9 cellular contexts compared by ENCODE assay signal in the genomic region with DNA sequence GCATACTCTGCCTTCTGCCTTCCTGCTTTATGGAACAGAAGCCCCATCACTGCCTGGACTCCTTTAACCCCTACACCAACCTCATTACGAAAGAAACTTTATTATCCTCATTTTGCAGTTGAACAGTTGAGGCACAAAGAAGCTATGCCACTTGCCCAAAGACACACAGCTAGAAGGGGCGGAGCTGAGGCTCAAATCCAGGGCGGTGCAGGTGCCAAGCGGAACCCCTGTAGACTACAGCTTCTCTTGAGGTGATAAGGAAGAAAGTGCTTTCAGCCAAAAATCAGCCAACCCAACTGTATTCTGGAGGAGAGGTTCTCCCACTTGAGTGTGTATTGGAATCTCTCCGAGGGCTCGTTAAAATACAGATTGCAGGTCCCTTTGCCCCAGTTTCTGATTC. TPM values are rescaled to one million over a fixed set of nuclear protein-coding genes. Genes with fewer than 3 reads are reported as not detected.
DNase-seq lines count a peak whose midpoint lies in the region; ATAC-seq and TF ChIP-seq lines count a peak whose summit lies in the region.
"Had no signal": no experiment of that assay in that cellular context is flagged by ENCODE, and none has a peak within 500 bp of the region (broad histone marks: within the 10 kb centered on the region; RNA-seq: fewer than 3 reads in every experiment).

No MANE protein-coding gene starts in this region.

- WGBS in esophagus muscularis mucosa: 77% methylated on average over 6 of the region's 6 CpGs
- 72 to 81% (median 75%) methylated on average over 6 of the region's 6 CpGs for WGBS in stomach, 5 donors

- H3K4me3 ChIP-seq in esophagus muscularis mucosa: no peak overlapping the region
- peak overlapping the region in 1 of 4 donors; percentile 9 for H3K4me3 ChIP-seq in stomach

- peaks cover 47% of the 10 kb centered on the region for H3K36me3 Mint-ChIP-seq in activated T-cell treated with anti-CD3 and anti-CD28 coated beads, Interleukin-2, amount 50 U/mL, for 24 hours (ENCODE audit: low read depth)

- H3K4me1 Mint-ChIP-seq in activated T-cell treated with anti-CD3 and anti-CD28 coated beads, Interleukin-2, amount 50 U/mL, for 24 hours (ENCODE audit: low read depth): peaks cover 85% of the 10 kb centered on the region

- no peak for TF ChIP-seq CTCF in esophagus muscularis mucosa (IDR thresholded peaks at IDR 0.05)
- no peak for TF ChIP-seq CTCF in stomach (IDR thresholded peaks at IDR 0.05)

- TF ChIP-seq POLR2A in esophagus muscularis mucosa (IDR thresholded peaks at IDR 0.05; ENCODE audit: low read depth) (no peak), stomach (IDR thresholded peaks at IDR 0.05) (no peak)

- H3K9me3 ChIP-seq in esophagus muscularis mucosa: no peaks in the 10 kb centered on the region
- no peaks in the 10 kb centered on the region for H3K9me3 ChIP-seq in stomach

- peak overlapping the region; percentile 90 for H3K4me3 Mint-ChIP-seq in activated T-cell treated with anti-CD3 and anti-CD28 coated beads, Interleukin-2, amount 50 U/mL, for 24 hours
- H3K4me3 Mint-ChIP-seq: WTC11 had no signal

- peak overlapping the region; percentile 99 for H3K27ac Mint-ChIP-seq in activated T-cell treated with anti-CD3 and anti-CD28 coated beads, Interleukin-2, amount 50 U/mL, for 24 hours

- TF ChIP-seq EP300 in esophagus muscularis mucosa (IDR thresholded peaks at IDR 0.05) (no peak), stomach (IDR thresholded peaks at IDR 0.05) (no peak)

- H3K27ac ChIP-seq in esophagus muscularis mucosa (replicated peaks in 1 of 4) (peak overlapping the region; percentile 52 to 70 (median 70)), stomach (peak overlapping the region in 4 of 5 donors; percentile 75 to 88 (median 83))

- intact Hi-C loops in esophagus muscularis mucosa (cut with DNase I): no loop called here
- intact Hi-C loops in stomach (cut with DNase I; ENCODE audit: low total_unique reads): no loop called here

- peaks cover 18 to 70% (median 61%) of the 10 kb centered on the region in 4 donors for H3K4me1 ChIP-seq in esophagus muscularis mucosa
- H3K4me1 ChIP-seq in stomach: peaks cover 6 to 68% (median 20%) of the 10 kb centered on the region in 4 donors

- H3K27me3 Mint-ChIP-seq in activated T-cell treated with anti-CD3 and anti-CD28 coated beads, Interleukin-2, amount 50 U/mL, for 24 hours: no peaks in the 10 kb centered on the region

- no peak for ATAC-seq in GM18517 (IDR thresholded peaks at IDR 0.05; ENCODE audit: unreplicated experiment)
- no peak for ATAC-seq in HG03432 (IDR thresholded peaks at IDR 0.05; ENCODE audit: unreplicated experiment)
- ATAC-seq: WTC11 had no signal

- H3K36me3 ChIP-seq in esophagus muscularis mucosa: peaks cover 0 to 9% (median 2%) of the 10 kb centered on the region in 4 donors
- H3K36me3 ChIP-seq in stomach: no peaks in the 10 kb centered on the region

- H3K9me3 Mint-ChIP-seq in activated T-cell treated with anti-CD3 and anti-CD28 coated beads, Interleukin-2, amount 50 U/mL, for 24 hours: no peaks in the 10 kb centered on the region

- DNase-seq in activated T-cell treated with anti-CD3 and anti-CD28 coated beads, Interleukin-2, amount 50 U/mL, for 24 hours: peak; percentile 53
- no peak for DNase-seq in activated T-cell treated with anti-CD3 and anti-CD28 coated beads for 4 hours
- peak; percentile 23 for DNase-seq in activated CD4-positive, alpha-beta T cell treated with anti-CD3 and anti-CD28 coated beads, Interleukin-2, amount 50 U/mL, for 1 hour
- DNase-seq in esophagus muscularis mucosa (ENCODE audit: extremely low spot score): no peak
- no peak for DNase-seq in stomach
- no peak for DNase-seq in NCI-H1436 treated with DMSO at 0.1 percent for 48 hours (lab: John Stamatoyannopoulos, UW)

- H3K27me3 ChIP-seq in esophagus muscularis mucosa (no peaks in the 10 kb centered on the region), stomach (peaks cover 0 to 4% (median 0%) of the 10 kb centered on the region in 3 donors)

RNA-seq across cellular contexts. Expression of a gene that starts 11.2 kb away (rescaled TPM):
- total RNA-seq in esophagus muscularis mucosa: 10 to 100 TPM; 60.7 to 80.2 (median 71.4) TPM
- total RNA-seq in stomach: 10 to 100 TPM in 4 of 5 donors, 1 to 10 TPM in 1; 9.3 to 43.0 (median 12.3) TPM
- 1 to 10 TPM; 2.7 to 8.3 (median 6.4) TPM for polyA plus RNA-seq in stomach

Comparison
In these comparisons a context has a peak if more than half of its experiments do, and no peak if none do; other contexts are left out.
1. DNase-seq: peak in activated T-cell treated with anti-CD3 and anti-CD28 coated beads, Interleukin-2, amount 50 U/mL, for 24 hours (single experiment) and activated CD4-positive, alpha-beta T cell treated with anti-CD3 and anti-CD28 coated beads, Interleukin-2, amount 50 U/mL, for 1 hour (single experiment); none in activated T-cell treated with anti-CD3 and anti-CD28 coated beads for 4 hours (single experiment), esophagus muscularis mucosa (single experiment), stomach (single experiment) and NCI-H1436 treated with DMSO at 0.1 percent for 48 hours (single experiment).